In genomic region chr10:50909334-50910014, GRCh38 we compare ENCODE assay signal across 22 cellular contexts. TPM values are rescaled to one million over a fixed set of nuclear protein-coding genes. Genes with fewer than 3 reads are reported as not detected.
"Had no signal": no experiment of that assay in that cellular context is flagged by ENCODE, and none has a peak within 500 bp of the region (broad histone marks: within the 10 kb centered on the region; RNA-seq: fewer than 3 reads in every experiment).

No MANE protein-coding gene starts in this region.

- H3K4me1 ChIP-seq: SJCRH30 had no signal

- H3K27me3 ChIP-seq: SJCRH30 had no signal

- H3K27ac ChIP-seq: SJCRH30 had no signal

- H3K36me3 ChIP-seq: SJCRH30 had no signal

- H3K9me3 ChIP-seq: SJCRH30 had no signal

- H3K4me3 ChIP-seq: SJCRH30 had no signal

- DNase-seq: KBM-7, MV-4-11, NCI-H1048, NCI-H1105, NCI-H1417, NCI-H1436 treated with DMSO at 0.1 percent for 48 hours, NCI-H1694, NCI-H187 treated with DMSO at 0.1 percent for 48 hours, NCI-H2029 treated with DMSO at 0.1 percent for 48 hours, NCI-H2171, NCI-H226, NCI-H446, NCI-H510A, NCI-H524 treated with DMSO at 0.1 percent for 48 hours, NCI-H69, NCI-H774, RPMI8226, SHP77 treated with DMSO at 0.1 percent for 48 hours, SJCRH30 had no signal

- ATAC-seq: SK-N-SH treated with all-trans-retinoic acid at 6 μM for 48 hours had no signal

RNA-seq across cellular contexts. Expression of gene A1CF, which starts 24.0 kb away (rescaled TPM):
- total RNA-seq: LHCN-M2, MCF 10A, SJCRH30 had no signal
